Comparison of ENCODE assay signal across 18 cellular contexts in genomic region chr20:33677991-33678431, GRCh38. TPM values are rescaled to one million over a fixed set of nuclear protein-coding genes. Genes with fewer than 3 reads are reported as not detected.
DNase-seq lines count a peak whose midpoint lies in the region; ATAC-seq, FAIRE-seq and TF ChIP-seq lines count a peak whose summit lies in the region.
"Had no signal": no experiment of that assay in that cellular context is flagged by ENCODE, and none has a peak within 500 bp of the region (broad histone marks: within the 10 kb centered on the region; RNA-seq: fewer than 3 reads in every experiment).

No MANE protein-coding gene starts in this region.

- no peak overlapping the region for H3K18ac ChIP-seq in H1 (ENCODE audit: extremely low read depth, low read length)

- no peak overlapping the region for H2BK5ac ChIP-seq in H1 (ENCODE audit: low read depth, low read length)

- H3K36me3 Mint-ChIP-seq in naive thymus-derived CD4-positive, alpha-beta T cell = peaks cover 0 to 28% (median 0%) of the 10 kb centered on the region in 5 donors
- H3K36me3 Mint-ChIP-seq in type B pancreatic cell = no peaks in the 10 kb centered on the region

- no peak overlapping the region for H2AK5ac ChIP-seq in H1 (ENCODE audit: low read depth, low read length)

- DNase-seq in Right ventricle myocardium inferior (ENCODE audit: missing footprints) (peak; percentile 88), cardiac septum (ENCODE audit: low spot score) (no peak), H1 (ENCODE audit: low read depth in 1 of 2, low spot score in 2 of 2) (no peak), type B pancreatic cell (ENCODE audit: extremely low spot score, unreplicated experiment) (no peak), NCI-H524 (lab: John Stamatoyannopoulos, UW) (no peak), HCEC 1CT (no peak)
- no peak for DNase-seq in naive thymus-derived CD4-positive, alpha-beta T cell
- DNase-seq in effector CD4-positive, alpha-beta T cell = no peak
- DNase-seq: activated CD4-positive, alpha-beta T cell treated with anti-CD3 and anti-CD28 coated beads, Interleukin-2, amount 50 U/mL, for 48 hours; activated effector memory CD4-positive, alpha-beta T cell treated with Interleukin-2 at 50 U/mL for 16 hours; cortex of kidney; hypothalamus; MG63; NCI-H774; T1000; tibial artery had no signal

- no peaks in the 10 kb centered on the region for H3K9me3 Mint-ChIP-seq in naive thymus-derived CD4-positive, alpha-beta T cell
- H3K9me3 Mint-ChIP-seq in type B pancreatic cell = no peaks in the 10 kb centered on the region

- H3K27ac ChIP-seq in H1 (ENCODE audit: low read depth, low read length) = no peak overlapping the region
- H3K27ac ChIP-seq in naive thymus-derived CD4-positive, alpha-beta T cell (ENCODE audit: low read depth, low read length) = peak overlapping the region; percentile 50

- intact Hi-C loops in Right ventricle myocardium inferior (cut with DNase I) (no loop called here), cardiac septum (cut with DNase I) (no loop called here)
- intact Hi-C loops in naive thymus-derived CD4-positive, alpha-beta T cell (cut with micrococcal nuclease) = loop anchor here in 1 of 2 donors (2.0 kb wide), 1 partner anchor 55 kb away; no protein-coding TSS in a partner anchor

- H3K27me3 ChIP-seq in H1 (replicated peaks in 1 of 4; ENCODE audit: control insufficient read depth in 3 of 4, extremely low read depth in 1 of 4, insufficient read depth in 3 of 4, low read length in 3 of 4) = no peaks in the 10 kb centered on the region
- no peaks in the 10 kb centered on the region for H3K27me3 ChIP-seq in naive thymus-derived CD4-positive, alpha-beta T cell (ENCODE audit: control insufficient read depth in 2 of 2, insufficient read depth in 2 of 2, low read length in 2 of 2)
- H3K27me3 ChIP-seq: MG63, tibial artery had no signal

- no peak for TF ChIP-seq EP300 in H1 (IDR thresholded peaks at IDR 0.05; ENCODE audit: borderline replicate concordance in 1 of 2, low read depth in 2 of 2, low read length in 2 of 2)

- H3K27me3 Mint-ChIP-seq in naive thymus-derived CD4-positive, alpha-beta T cell = no peaks in the 10 kb centered on the region
- no peaks in the 10 kb centered on the region for H3K27me3 Mint-ChIP-seq in type B pancreatic cell

- peaks cover 38 to 85% (median 51%) of the 10 kb centered on the region in 7 donors for H3K4me1 Mint-ChIP-seq in naive thymus-derived CD4-positive, alpha-beta T cell
- H3K4me1 Mint-ChIP-seq in type B pancreatic cell (ENCODE audit: unreplicated experiment) = peaks cover 40% of the 10 kb centered on the region

- peak; percentile 73 for ATAC-seq in Right ventricle myocardium inferior
- no peak for ATAC-seq in naive thymus-derived CD4-positive, alpha-beta T cell

- no peak overlapping the region for H2AFZ ChIP-seq in H1 (ENCODE audit: low read length)

- no peak for FAIRE-seq in H1 (lab: Jason Lieb, UNC)
- FAIRE-seq: D721Med had no signal

- peaks cover 0 to 15% (median 8%) of the 10 kb centered on the region in 4 experiments; a peak in 4 of 7 replicates for H3K4me1 ChIP-seq in H1 (replicated peaks in 1 of 4; ENCODE audit: control insufficient read depth in 3 of 4, insufficient read depth in 4 of 4, low read length in 3 of 4)
- H3K4me1 ChIP-seq in naive thymus-derived CD4-positive, alpha-beta T cell (ENCODE audit: control insufficient read depth in 2 of 2, insufficient read depth in 2 of 2, low read length in 2 of 2) = peaks cover 23 to 46% of the 10 kb centered on the region in 2 donors

- H3K27ac Mint-ChIP-seq in naive thymus-derived CD4-positive, alpha-beta T cell = peak overlapping the region; percentile 25 to 92 (median 81)
- peak overlapping the region; percentile 11 for H3K27ac Mint-ChIP-seq in type B pancreatic cell

- no peak overlapping the region for H3K56ac ChIP-seq in H1 (replicated peaks; ENCODE audit: insufficient read length, low read depth, low read length)

- H3K4me3 ChIP-seq in H1 (ENCODE audit: extremely low read depth in 1 of 4, insufficient read depth in 2 of 4, low read depth in 3 of 4, low read length in 4 of 4) = no peak overlapping the region
- no peak overlapping the region for H3K4me3 ChIP-seq in naive thymus-derived CD4-positive, alpha-beta T cell (ENCODE audit: low read length)
- H3K4me3 ChIP-seq: MG63, tibial artery had no signal

- no peak overlapping the region for H4K91ac ChIP-seq in H1 (replicated peaks; ENCODE audit: insufficient read length, low read length)

- H3K36me3 ChIP-seq in H1 (ENCODE audit: control insufficient read depth in 2 of 4, insufficient read depth in 4 of 4, low read length in 3 of 4) = peaks cover 19 to 36% (median 32%) of the 10 kb centered on the region in 4 experiments; a peak in 6 of 8 replicates
- H3K36me3 ChIP-seq in naive thymus-derived CD4-positive, alpha-beta T cell (ENCODE audit: control insufficient read depth in 2 of 3, insufficient read depth in 3 of 3, low read length in 3 of 3) = no peaks in the 10 kb centered on the region
- H3K36me3 ChIP-seq: tibial artery had no signal

- no peaks in the 10 kb centered on the region for H3K9me3 ChIP-seq in H1 (ENCODE audit: insufficient read depth in 2 of 2, low read depth in 1 of 2, low read length in 1 of 2)
- H3K9me3 ChIP-seq in naive thymus-derived CD4-positive, alpha-beta T cell (ENCODE audit: control insufficient read depth in 2 of 3, low read length in 3 of 3) = no peaks in the 10 kb centered on the region
- H3K9me3 ChIP-seq: MG63, tibial artery had no signal

- peaks cover 7% of the 10 kb centered on the region for H3K79me1 ChIP-seq in H1 (ENCODE audit: low read depth, low read length)

- no peak for TF ChIP-seq CTCF in H1 (IDR thresholded peaks at IDR 0.05; ENCODE audit: control extremely low read depth in 1 of 3, insufficient read depth in 1 of 3, low read depth in 1 of 3, low read length in 3 of 3)
- no peak for TF ChIP-seq CTCF in type B pancreatic cell (conservative IDR thresholded peaks at IDR 0.05)

- WGBS in H1 (ENCODE audit: extremely low coverage in 1 of 2, insufficient coverage in 1 of 2, insufficient read length in 1 of 2, insufficient replicate concordance in 2 of 2, low coverage in 1 of 2, low lambda C conversion rate in 2 of 2, missing lambda C conversion rate in 1 of 2), 2 experiments = 99% methylated on average over 12 of the region's 12 CpGs; no CpG with 5 or more reads in 1 of the 2 experiments

- H3K23ac ChIP-seq in H1 (ENCODE audit: insufficient read length) = no peak overlapping the region

- H3K4ac ChIP-seq in H1 (replicated peaks; ENCODE audit: insufficient read length, low read depth, low read length) = no peak overlapping the region

- no peak overlapping the region for H2BK12ac ChIP-seq in H1 (ENCODE audit: low read depth, low read length)

- CTCF ChIA-PET in H1 (lab: Charles Lee; ENCODE audit: partially characterized antibody) = interaction anchor here (1.2 to 1.9 kb wide), 2 partner anchors 9 to 24 kb away, joined by 4 to 9 read pairs; no protein-coding TSS in a partner anchor
- CTCF ChIA-PET in naive thymus-derived CD4-positive, alpha-beta T cell (lab: Charles Lee) = interaction anchor here (0.8 to 5.7 kb wide), 2 partner anchors 10 to 15 kb away, joined by 3 to 33 read pairs; partner anchors contain the start of gene ACTL10

- no peak overlapping the region for H3K14ac ChIP-seq in H1 (ENCODE audit: insufficient read length)

- peaks cover 13% of the 10 kb centered on the region for H3K23me2 ChIP-seq in H1 (ENCODE audit: low read depth, low read length)

- POLR2A ChIA-PET in H1 (lab: Charles Lee; ENCODE audit: partially characterized antibody) = interaction anchor here (0.6 to 14.0 kb wide), 5 partner anchors 9 to 358 kb away, joined by 3 to 245 read pairs (median 5); partner anchors contain the start of genes ACTL10, C20orf144, NECAB3 and PXMP4
- POLR2A ChIA-PET in naive thymus-derived CD4-positive, alpha-beta T cell (lab: Charles Lee) = interaction anchor here (0.6 to 6.8 kb wide), 6 partner anchors 12 to 141 kb away, joined by 3 to 75 read pairs (median 15); partner anchors contain the start of genes ACTL10, PXMP4 and ZNF341

- no peak overlapping the region for H2BK120ac ChIP-seq in H1 (replicated peaks; ENCODE audit: low read depth, low read length)

- no peak overlapping the region for H3K4me2 ChIP-seq in H1 (ENCODE audit: insufficient read depth in 1 of 2, low read depth in 2 of 2, low read length in 2 of 2)

- no peak overlapping the region for H4K5ac ChIP-seq in H1 (ENCODE audit: insufficient read length, low read depth, low read length)

- peaks cover 12 to 49% of the 10 kb centered on the region in 2 experiments for H4K20me1 ChIP-seq in H1 (replicated peaks in 1 of 2; ENCODE audit: control insufficient read depth in 1 of 2, insufficient read depth in 2 of 2, low read length in 2 of 2)

- no peak overlapping the region for H2BK15ac ChIP-seq in H1 (ENCODE audit: low read length)

- H2BK20ac ChIP-seq in H1 (ENCODE audit: low read length) = no peak overlapping the region

- H3K79me2 ChIP-seq in H1 (ENCODE audit: control insufficient read depth in 1 of 2, insufficient read depth in 2 of 2, low read length in 2 of 2) = peaks cover 0 to 25% of the 10 kb centered on the region in 2 experiments; a peak in 2 of 4 replicates

- no peak overlapping the region; the same call in 1 of the 2 replicates for H4K8ac ChIP-seq in H1 (ENCODE audit: extremely low read depth, insufficient read depth, low read length)

- TF ChIP-seq RAD21 in H1 (IDR thresholded peaks at IDR 0.05 in 1 of 2, conservative IDR thresholded peaks at IDR 0.05 in 1 of 2; ENCODE audit: low read depth in 2 of 2, low read length in 2 of 2) = no peak

- peak overlapping the region in 7 of 10 donors; percentile 49 to 87 (median 72) for H3K4me3 Mint-ChIP-seq in naive thymus-derived CD4-positive, alpha-beta T cell
- H3K4me3 Mint-ChIP-seq in type B pancreatic cell = no peak overlapping the region

- no peak for TF ChIP-seq POLR2A in H1 (IDR thresholded peaks at IDR 0.05; ENCODE audit: control extremely low read depth in 1 of 2, low read depth in 2 of 2, low read length in 2 of 2)

- no peak overlapping the region for H3K9ac ChIP-seq in H1 (replicated peaks in 1 of 4; ENCODE audit: extremely low read depth in 1 of 4, low read depth in 3 of 4, low read length in 3 of 4)

RNA-seq across cellular contexts. Expression of gene NECAB3, which starts 3.8 kb away (rescaled TPM):
- total RNA-seq in Right ventricle myocardium inferior (70.8 TPM), cardiac septum (77.0 TPM), type B pancreatic cell (ENCODE audit: low replicate concordance) (67.4 and 68.2 TPM in 2 replicates)
- 19.7 and 20.5 TPM in 2 replicates for total RNA-seq in H1 (2021; fragmentation: NEBNext Ultra II Directional; extraction: Animal tissue kit (Norgen Biotek cat#: 25700))
- 46.2 and 72.6 TPM in 2 replicates for polyA plus RNA-seq in H1 (2011; rRNA removed)
- 39.5 TPM for polyA plus RNA-seq in H1 (2011; cell fraction: cytosol; rRNA removed)
- 101 TPM for polyA plus RNA-seq in H1 (2011; cell fraction: nucleus; rRNA removed)
- 13.8 to 22.6 TPM (median 18.4 TPM) in 4 replicates for polyA plus RNA-seq in H1 (2012, experiment 1 of 2)
- polyA plus RNA-seq in H1 (2012, experiment 2 of 2) = 15.9 TPM
- polyA plus RNA-seq in H1 (2013, experiment 1 of 2) = 12.2 TPM
- 10.7 TPM for polyA plus RNA-seq in H1 (2013, experiment 2 of 2)
- polyA minus RNA-seq in H1 (2011; rRNA and poly(A)+ RNA removed) = 20.5 and 23.8 TPM in 2 replicates
- 15.6 TPM for polyA minus RNA-seq in H1 (2011; cell fraction: cytosol; rRNA and poly(A)+ RNA removed)
- 39.6 TPM for polyA minus RNA-seq in H1 (2011; cell fraction: nucleus; rRNA and poly(A)+ RNA removed)
- total RNA-seq in naive thymus-derived CD4-positive, alpha-beta T cell = 10 to 100 TPM; 10.8 to 46.8 (median 16.3) TPM
- polyA plus RNA-seq in naive thymus-derived CD4-positive, alpha-beta T cell = 1 to 10 TPM; 2.3 to 2.7 TPM

RNA-seq across cellular contexts. Expression of gene E2F1, which starts 8.2 kb away (rescaled TPM):
- total RNA-seq in Right ventricle myocardium inferior (2.3 TPM), cardiac septum (2.3 TPM), type B pancreatic cell (ENCODE audit: low replicate concordance) (20.7 and 32.8 TPM in 2 replicates)
- total RNA-seq in H1 (2021; fragmentation: NEBNext Ultra II Directional; extraction: Animal tissue kit (Norgen Biotek cat#: 25700)) = 35.3 and 35.8 TPM in 2 replicates
- 33.4 and 56.3 TPM in 2 replicates for polyA plus RNA-seq in H1 (2011; rRNA removed)
- polyA plus RNA-seq in H1 (2011; cell fraction: cytosol; rRNA removed) = 44.6 TPM
- polyA plus RNA-seq in H1 (2011; cell fraction: nucleus; rRNA removed) = 121 TPM
- 32.0 to 45.5 TPM (median 42.4 TPM) in 4 replicates for polyA plus RNA-seq in H1 (2012, experiment 1 of 2)
- 36.8 TPM for polyA plus RNA-seq in H1 (2012, experiment 2 of 2)
- polyA plus RNA-seq in H1 (2013, experiment 1 of 2) = 25.5 TPM
- polyA plus RNA-seq in H1 (2013, experiment 2 of 2) = 23.3 TPM
- polyA minus RNA-seq in H1 (2011; rRNA and poly(A)+ RNA removed) = 21.5 and 26.8 TPM in 2 replicates
- polyA minus RNA-seq in H1 (2011; cell fraction: cytosol; rRNA and poly(A)+ RNA removed) = 17.8 TPM
- 22.2 TPM for polyA minus RNA-seq in H1 (2011; cell fraction: nucleus; rRNA and poly(A)+ RNA removed)
- 10 to 100 TPM in 1 of 5 experiments, 1 to 10 TPM in 3, under 1 TPM in 1; 0.98 to 61.6 (median 1.6) TPM for total RNA-seq in naive thymus-derived CD4-positive, alpha-beta T cell
- polyA plus RNA-seq in naive thymus-derived CD4-positive, alpha-beta T cell = under 1 TPM in 1 of 2 donors, not detected in 1; 0.46 TPM

RNA-seq across cellular contexts. Expression of gene ACTL10, which starts 11.3 kb away (rescaled TPM):
- 0.19 TPM for total RNA-seq in Right ventricle myocardium inferior
- total RNA-seq in cardiac septum = 0.46 TPM
- total RNA-seq in H1 (2021; fragmentation: NEBNext Ultra II Directional; extraction: Animal tissue kit (Norgen Biotek cat#: 25700)) = not detected in 2 replicates
- 0.20 and 0.26 TPM in 2 replicates for polyA plus RNA-seq in H1 (2011; rRNA removed)
- polyA plus RNA-seq in H1 (2011; cell fraction: cytosol; rRNA removed) = 0.25 TPM
- 0.33 TPM for polyA plus RNA-seq in H1 (2011; cell fraction: nucleus; rRNA removed)
- polyA plus RNA-seq in H1 (2012, experiment 1 of 2) = 0.11 to 0.18 TPM (median 0.12 TPM) in 3 of 4 replicates, not detected in the other
- polyA plus RNA-seq in H1 (2012, experiment 2 of 2) = 0.30 TPM
- 0.08 TPM for polyA plus RNA-seq in H1 (2013, experiment 1 of 2)
- polyA plus RNA-seq in H1 (2013, experiment 2 of 2) = 0.04 TPM
- 0.07 and 0.09 TPM in 2 replicates for polyA minus RNA-seq in H1 (2011; rRNA and poly(A)+ RNA removed)
- not detected for polyA minus RNA-seq in H1 (2011; cell fraction: cytosol; rRNA and poly(A)+ RNA removed)
- 1.7 TPM for polyA minus RNA-seq in H1 (2011; cell fraction: nucleus; rRNA and poly(A)+ RNA removed)
- 1 to 10 TPM in 4 of 5 experiments, under 1 TPM in 1; 0.66 to 4.9 (median 3.2) TPM for total RNA-seq in naive thymus-derived CD4-positive, alpha-beta T cell
- 1 to 10 TPM; 2.0 to 4.4 TPM for polyA plus RNA-seq in naive thymus-derived CD4-positive, alpha-beta T cell
- total RNA-seq in type B pancreatic cell (ENCODE audit: low replicate concordance) = 1.7 and 2.6 TPM in 2 replicates

RNA-seq across cellular contexts. Expression of gene C20orf144, which starts 15.9 kb away (rescaled TPM):
- total RNA-seq in Right ventricle myocardium inferior = not detected
- total RNA-seq in cardiac septum = not detected
- total RNA-seq in H1 (2021; fragmentation: NEBNext Ultra II Directional; extraction: Animal tissue kit (Norgen Biotek cat#: 25700)) = 0.23 and 0.24 TPM in 2 replicates
- polyA plus RNA-seq in H1 (2011; rRNA removed) = 0.21 and 0.24 TPM in 2 replicates
- 0.23 TPM for polyA plus RNA-seq in H1 (2011; cell fraction: cytosol; rRNA removed)
- 0.27 TPM for polyA plus RNA-seq in H1 (2011; cell fraction: nucleus; rRNA removed)
- polyA plus RNA-seq in H1 (2012, experiment 1 of 2) = 0.27 to 0.36 TPM (median 0.33 TPM) in 4 replicates
- 0.13 TPM for polyA plus RNA-seq in H1 (2012, experiment 2 of 2)
- polyA plus RNA-seq in H1 (2013, experiment 1 of 2) = 0.12 TPM
- polyA plus RNA-seq in H1 (2013, experiment 2 of 2) = 0.07 TPM
- polyA minus RNA-seq in H1 (2011; rRNA and poly(A)+ RNA removed) = 0.27 and 0.79 TPM in 2 replicates
- polyA minus RNA-seq in H1 (2011; cell fraction: cytosol; rRNA and poly(A)+ RNA removed) = not detected
- polyA minus RNA-seq in H1 (2011; cell fraction: nucleus; rRNA and poly(A)+ RNA removed) = 1.7 TPM
- total RNA-seq in naive thymus-derived CD4-positive, alpha-beta T cell = under 1 TPM in 4 of 5 experiments, not detected in 1; 0.17 to 0.79 (median 0.30) TPM
- polyA plus RNA-seq in naive thymus-derived CD4-positive, alpha-beta T cell = under 1 TPM in 1 of 2 donors, not detected in 1; 0.20 TPM
- 0.29 and 0.82 TPM in 2 replicates for total RNA-seq in type B pancreatic cell (ENCODE audit: low replicate concordance)
- total RNA-seq: epithelial cell of proximal tubule had no signal

RNA-seq across cellular contexts. Expression of gene PXMP4, which starts 42.1 kb away (rescaled TPM):
- total RNA-seq in Right ventricle myocardium inferior (11.4 TPM), cardiac septum (8.9 TPM), type B pancreatic cell (ENCODE audit: low replicate concordance) (10.3 and 12.2 TPM in 2 replicates)
- 3.3 and 4.1 TPM in 2 replicates for total RNA-seq in H1 (2021; fragmentation: NEBNext Ultra II Directional; extraction: Animal tissue kit (Norgen Biotek cat#: 25700))
- 3.4 and 5.5 TPM in 2 replicates for polyA plus RNA-seq in H1 (2011; rRNA removed)
- polyA plus RNA-seq in H1 (2011; cell fraction: cytosol; rRNA removed) = 3.4 TPM
- 3.8 TPM for polyA plus RNA-seq in H1 (2011; cell fraction: nucleus; rRNA removed)
- 1.6 to 3.5 TPM (median 2.6 TPM) in 4 replicates for polyA plus RNA-seq in H1 (2012, experiment 1 of 2)
- polyA plus RNA-seq in H1 (2012, experiment 2 of 2) = 1.7 TPM
- polyA plus RNA-seq in H1 (2013, experiment 1 of 2) = 3.2 TPM
- 3.3 TPM for polyA plus RNA-seq in H1 (2013, experiment 2 of 2)
- 3.6 and 4.1 TPM in 2 replicates for polyA minus RNA-seq in H1 (2011; rRNA and poly(A)+ RNA removed)
- polyA minus RNA-seq in H1 (2011; cell fraction: cytosol; rRNA and poly(A)+ RNA removed) = 1.4 TPM
- polyA minus RNA-seq in H1 (2011; cell fraction: nucleus; rRNA and poly(A)+ RNA removed) = 1.1 TPM
- 10 to 100 TPM in 3 of 5 experiments, 1 to 10 TPM in 2; 4.5 to 14.3 (median 10.1) TPM for total RNA-seq in naive thymus-derived CD4-positive, alpha-beta T cell
- polyA plus RNA-seq in naive thymus-derived CD4-positive, alpha-beta T cell = 10 to 100 TPM in 1 of 2 donors, 1 to 10 TPM in 1; 9.1 to 18.7 TPM
